ENCODE assay signal across 7 cellular contexts in genomic region chr12:4553943-4554342, GRCh38.
"Had no signal": no experiment of that assay in that cellular context is flagged by ENCODE, and none has a peak within 500 bp of the region (broad histone marks: within the 10 kb centered on the region; RNA-seq: fewer than 3 reads in every experiment).

No MANE protein-coding gene starts in this region.

- H3K27ac ChIP-seq: KMS-11 had no signal

- FAIRE-seq: H1, H54 had no signal

- DNase-seq: H9, HCEC 1CT, KBM-7 had no signal

- H3K9ac ChIP-seq: KMS-11 had no signal

- H3K4me3 ChIP-seq: GM23338 had no signal

- ATAC-seq: GM23338 had no signal

- H3K4me2 ChIP-seq: GM23338, KMS-11 had no signal

- H2AFZ ChIP-seq: GM23338 had no signal
